1 cellular context compared by ENCODE assay signal in the genomic region with DNA sequence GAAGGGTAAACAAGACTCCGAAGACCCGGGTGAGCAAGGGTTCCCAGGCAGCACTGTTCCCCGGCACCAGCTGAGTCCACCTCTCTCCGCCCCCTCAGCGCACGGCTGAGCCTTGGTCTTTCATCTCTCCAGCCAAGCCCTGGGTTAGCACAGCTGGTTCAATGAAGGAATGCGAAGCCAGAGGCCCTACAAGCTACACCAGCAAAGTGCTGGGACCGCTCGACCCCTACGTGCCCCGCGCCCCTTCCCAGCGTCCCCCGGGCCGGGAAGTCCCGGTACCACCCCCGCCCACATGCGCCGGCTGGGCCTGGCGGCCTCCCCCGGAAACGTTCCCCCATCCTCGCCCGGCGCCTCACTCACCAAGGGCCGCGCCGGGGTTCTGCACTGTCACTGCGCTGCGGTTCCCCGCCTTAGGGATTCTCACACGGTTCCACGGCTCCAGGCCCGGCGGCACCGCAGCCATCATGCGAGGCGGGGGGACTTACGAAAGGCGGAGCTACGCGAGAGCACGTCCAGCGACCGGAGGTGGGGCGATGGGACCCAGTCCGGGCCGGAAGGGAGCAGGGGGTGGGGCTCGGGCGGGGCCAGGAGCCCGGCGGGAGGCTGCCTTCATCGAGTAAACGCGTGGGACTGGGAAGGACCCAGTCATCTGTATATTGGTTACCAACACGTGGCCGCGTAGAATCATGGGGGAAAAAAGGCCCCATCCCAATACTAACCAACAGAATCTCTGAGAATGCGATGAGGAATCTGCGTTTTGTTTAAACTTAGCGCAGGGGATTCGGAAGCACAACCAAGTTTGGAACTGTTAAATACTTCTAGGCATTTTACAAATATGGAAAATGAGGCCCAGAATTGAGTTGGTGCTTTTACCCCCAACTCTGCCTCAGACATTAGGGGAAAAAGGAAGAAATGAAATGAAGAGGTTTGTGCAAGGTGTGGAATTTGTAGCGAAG.
TF ChIP-seq lines count a peak whose summit lies in the region.

No MANE protein-coding gene starts in this region.

TF ChIP-seq in HepG2, 621 proteins besides CTCF, POLR2A, EP300 and RAD21 (continued from another document and continues in another):
- TF ChIP-seq SAP130 (CRISPR knock-in tag; IDR thresholded peaks at IDR 0.05; ENCODE audit: low read depth) (peak; percentile 84), MED8 (CRISPR knock-in tag; IDR thresholded peaks at IDR 0.05; ENCODE audit: insufficient replicate concordance) (peak; percentile 79), ZNF33A (CRISPR knock-in tag; IDR thresholded peaks at IDR 0.05; ENCODE audit: borderline replicate concordance) (peak; percentile 88; the same call in 1 of the 2 replicates), SP1 (IDR thresholded peaks at IDR 0.05) (no peak), SP1 (CRISPR knock-in tag; IDR thresholded peaks at IDR 0.05) (peak; percentile 53), PHF20 (CRISPR knock-in tag; IDR thresholded peaks at IDR 0.05) (peak; percentile 90), PITX1 (CRISPR knock-in tag; IDR thresholded peaks at IDR 0.05) (no peak; the same call in 1 of the 2 replicates), ZNF431 (CRISPR knock-in tag; IDR thresholded peaks at IDR 0.05; ENCODE audit: borderline replicate concordance, low read depth) (peak; percentile 34), RARG (CRISPR knock-in tag; IDR thresholded peaks at IDR 0.05; ENCODE audit: low read depth) (0 out of 2 replicates have a peak, but pooled peaks have one; percentile 72), ZNF7 (CRISPR knock-in tag; IDR thresholded peaks at IDR 0.05) (0 out of 2 replicates have a peak, but pooled peaks have one; percentile 23), CBX1 (IDR thresholded peaks at IDR 0.05; ENCODE audit: low read depth) (peak; percentile 46), NCOA2 (CRISPR knock-in tag; IDR thresholded peaks at IDR 0.05) (peak; percentile 9; the same call in 1 of the 2 replicates), RXRB (CRISPR knock-in tag; IDR thresholded peaks at IDR 0.05; ENCODE audit: borderline replicate concordance) (peak; percentile 33; the same call in 1 of the 2 replicates), ZNF878 (CRISPR knock-in tag; IDR thresholded peaks at IDR 0.05) (peak; percentile 61; the same call in 1 of the 2 replicates)
- TF ChIP-seq, protein P1, sequence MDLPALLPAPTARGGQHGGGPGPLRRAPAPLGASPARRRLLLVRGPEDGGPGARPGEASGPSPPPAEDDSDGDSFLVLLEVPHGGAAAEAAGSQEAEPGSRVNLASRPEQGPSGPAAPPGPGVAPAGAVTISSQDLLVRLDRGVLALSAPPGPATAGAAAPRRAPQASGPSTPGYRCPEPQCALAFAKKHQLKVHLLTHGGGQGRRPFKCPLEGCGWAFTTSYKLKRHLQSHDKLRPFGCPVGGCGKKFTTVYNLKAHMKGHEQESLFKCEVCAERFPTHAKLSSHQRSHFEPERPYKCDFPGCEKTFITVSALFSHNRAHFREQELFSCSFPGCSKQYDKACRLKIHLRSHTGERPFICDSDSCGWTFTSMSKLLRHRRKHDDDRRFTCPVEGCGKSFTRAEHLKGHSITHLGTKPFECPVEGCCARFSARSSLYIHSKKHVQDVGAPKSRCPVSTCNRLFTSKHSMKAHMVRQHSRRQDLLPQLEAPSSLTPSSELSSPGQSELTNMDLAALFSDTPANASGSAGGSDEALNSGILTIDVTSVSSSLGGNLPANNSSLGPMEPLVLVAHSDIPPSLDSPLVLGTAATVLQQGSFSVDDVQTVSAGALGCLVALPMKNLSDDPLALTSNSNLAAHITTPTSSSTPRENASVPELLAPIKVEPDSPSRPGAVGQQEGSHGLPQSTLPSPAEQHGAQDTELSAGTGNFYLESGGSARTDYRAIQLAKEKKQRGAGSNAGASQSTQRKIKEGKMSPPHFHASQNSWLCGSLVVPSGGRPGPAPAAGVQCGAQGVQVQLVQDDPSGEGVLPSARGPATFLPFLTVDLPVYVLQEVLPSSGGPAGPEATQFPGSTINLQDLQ (CRISPR knock-in tag; IDR thresholded peaks at IDR 0.05): peak; percentile 65; the same call in 1 of the 2 replicates
- TF ChIP-seq, protein P2, sequence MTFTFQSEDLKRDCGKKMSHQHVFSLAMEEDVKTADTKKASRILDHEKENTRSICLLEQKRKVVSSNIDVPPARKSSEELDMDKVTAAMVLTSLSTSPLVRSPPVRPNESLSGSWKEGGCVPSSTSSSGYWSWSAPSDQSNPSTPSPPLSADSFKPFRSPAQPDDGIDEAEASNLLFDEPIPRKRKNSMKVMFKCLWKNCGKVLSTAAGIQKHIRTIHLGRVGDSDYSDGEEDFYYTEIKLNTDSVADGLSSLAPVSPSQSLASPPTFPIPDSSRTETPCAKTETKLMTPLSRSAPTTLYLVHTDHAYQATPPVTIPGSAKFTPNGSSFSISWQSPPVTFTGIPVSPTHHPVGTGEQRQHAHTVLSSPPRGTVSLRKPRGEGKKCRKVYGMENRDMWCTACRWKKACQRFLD (CRISPR knock-in tag; IDR thresholded peaks at IDR 0.05; ENCODE audit: borderline replicate concordance): peak; percentile 83
- TF ChIP-seq, protein P3, sequence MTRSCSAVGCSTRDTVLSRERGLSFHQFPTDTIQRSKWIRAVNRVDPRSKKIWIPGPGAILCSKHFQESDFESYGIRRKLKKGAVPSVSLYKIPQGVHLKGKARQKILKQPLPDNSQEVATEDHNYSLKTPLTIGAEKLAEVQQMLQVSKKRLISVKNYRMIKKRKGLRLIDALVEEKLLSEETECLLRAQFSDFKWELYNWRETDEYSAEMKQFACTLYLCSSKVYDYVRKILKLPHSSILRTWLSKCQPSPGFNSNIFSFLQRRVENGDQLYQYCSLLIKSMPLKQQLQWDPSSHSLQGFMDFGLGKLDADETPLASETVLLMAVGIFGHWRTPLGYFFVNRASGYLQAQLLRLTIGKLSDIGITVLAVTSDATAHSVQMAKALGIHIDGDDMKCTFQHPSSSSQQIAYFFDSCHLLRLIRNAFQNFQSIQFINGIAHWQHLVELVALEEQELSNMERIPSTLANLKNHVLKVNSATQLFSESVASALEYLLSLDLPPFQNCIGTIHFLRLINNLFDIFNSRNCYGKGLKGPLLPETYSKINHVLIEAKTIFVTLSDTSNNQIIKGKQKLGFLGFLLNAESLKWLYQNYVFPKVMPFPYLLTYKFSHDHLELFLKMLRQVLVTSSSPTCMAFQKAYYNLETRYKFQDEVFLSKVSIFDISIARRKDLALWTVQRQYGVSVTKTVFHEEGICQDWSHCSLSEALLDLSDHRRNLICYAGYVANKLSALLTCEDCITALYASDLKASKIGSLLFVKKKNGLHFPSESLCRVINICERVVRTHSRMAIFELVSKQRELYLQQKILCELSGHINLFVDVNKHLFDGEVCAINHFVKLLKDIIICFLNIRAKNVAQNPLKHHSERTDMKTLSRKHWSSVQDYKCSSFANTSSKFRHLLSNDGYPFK (CRISPR knock-in tag; IDR thresholded peaks at IDR 0.05; ENCODE audit: borderline replicate concordance): peak; percentile 93
- TF ChIP-seq, protein P4, sequence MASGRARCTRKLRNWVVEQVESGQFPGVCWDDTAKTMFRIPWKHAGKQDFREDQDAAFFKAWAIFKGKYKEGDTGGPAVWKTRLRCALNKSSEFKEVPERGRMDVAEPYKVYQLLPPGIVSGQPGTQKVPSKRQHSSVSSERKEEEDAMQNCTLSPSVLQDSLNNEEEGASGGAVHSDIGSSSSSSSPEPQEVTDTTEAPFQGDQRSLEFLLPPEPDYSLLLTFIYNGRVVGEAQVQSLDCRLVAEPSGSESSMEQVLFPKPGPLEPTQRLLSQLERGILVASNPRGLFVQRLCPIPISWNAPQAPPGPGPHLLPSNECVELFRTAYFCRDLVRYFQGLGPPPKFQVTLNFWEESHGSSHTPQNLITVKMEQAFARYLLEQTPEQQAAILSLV (CRISPR knock-in tag; IDR thresholded peaks at IDR 0.05; ENCODE audit: borderline replicate concordance): peak; percentile 87
- TF ChIP-seq, protein P5, sequence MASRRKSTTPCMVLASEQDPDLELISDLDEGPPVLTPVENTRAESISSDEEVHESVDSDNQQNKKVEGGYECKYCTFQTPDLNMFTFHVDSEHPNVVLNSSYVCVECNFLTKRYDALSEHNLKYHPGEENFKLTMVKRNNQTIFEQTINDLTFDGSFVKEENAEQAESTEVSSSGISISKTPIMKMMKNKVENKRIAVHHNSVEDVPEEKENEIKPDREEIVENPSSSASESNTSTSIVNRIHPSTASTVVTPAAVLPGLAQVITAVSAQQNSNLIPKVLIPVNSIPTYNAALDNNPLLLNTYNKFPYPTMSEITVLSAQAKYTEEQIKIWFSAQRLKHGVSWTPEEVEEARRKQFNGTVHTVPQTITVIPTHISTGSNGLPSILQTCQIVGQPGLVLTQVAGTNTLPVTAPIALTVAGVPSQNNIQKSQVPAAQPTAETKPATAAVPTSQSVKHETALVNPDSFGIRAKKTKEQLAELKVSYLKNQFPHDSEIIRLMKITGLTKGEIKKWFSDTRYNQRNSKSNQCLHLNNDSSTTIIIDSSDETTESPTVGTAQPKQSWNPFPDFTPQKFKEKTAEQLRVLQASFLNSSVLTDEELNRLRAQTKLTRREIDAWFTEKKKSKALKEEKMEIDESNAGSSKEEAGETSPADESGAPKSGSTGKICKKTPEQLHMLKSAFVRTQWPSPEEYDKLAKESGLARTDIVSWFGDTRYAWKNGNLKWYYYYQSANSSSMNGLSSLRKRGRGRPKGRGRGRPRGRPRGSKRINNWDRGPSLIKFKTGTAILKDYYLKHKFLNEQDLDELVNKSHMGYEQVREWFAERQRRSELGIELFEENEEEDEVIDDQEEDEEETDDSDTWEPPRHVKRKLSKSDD (CRISPR knock-in tag; IDR thresholded peaks at IDR 0.05; ENCODE audit: low read depth): no peak; the same call in 1 of the 2 replicates
- TF ChIP-seq, protein P6, sequence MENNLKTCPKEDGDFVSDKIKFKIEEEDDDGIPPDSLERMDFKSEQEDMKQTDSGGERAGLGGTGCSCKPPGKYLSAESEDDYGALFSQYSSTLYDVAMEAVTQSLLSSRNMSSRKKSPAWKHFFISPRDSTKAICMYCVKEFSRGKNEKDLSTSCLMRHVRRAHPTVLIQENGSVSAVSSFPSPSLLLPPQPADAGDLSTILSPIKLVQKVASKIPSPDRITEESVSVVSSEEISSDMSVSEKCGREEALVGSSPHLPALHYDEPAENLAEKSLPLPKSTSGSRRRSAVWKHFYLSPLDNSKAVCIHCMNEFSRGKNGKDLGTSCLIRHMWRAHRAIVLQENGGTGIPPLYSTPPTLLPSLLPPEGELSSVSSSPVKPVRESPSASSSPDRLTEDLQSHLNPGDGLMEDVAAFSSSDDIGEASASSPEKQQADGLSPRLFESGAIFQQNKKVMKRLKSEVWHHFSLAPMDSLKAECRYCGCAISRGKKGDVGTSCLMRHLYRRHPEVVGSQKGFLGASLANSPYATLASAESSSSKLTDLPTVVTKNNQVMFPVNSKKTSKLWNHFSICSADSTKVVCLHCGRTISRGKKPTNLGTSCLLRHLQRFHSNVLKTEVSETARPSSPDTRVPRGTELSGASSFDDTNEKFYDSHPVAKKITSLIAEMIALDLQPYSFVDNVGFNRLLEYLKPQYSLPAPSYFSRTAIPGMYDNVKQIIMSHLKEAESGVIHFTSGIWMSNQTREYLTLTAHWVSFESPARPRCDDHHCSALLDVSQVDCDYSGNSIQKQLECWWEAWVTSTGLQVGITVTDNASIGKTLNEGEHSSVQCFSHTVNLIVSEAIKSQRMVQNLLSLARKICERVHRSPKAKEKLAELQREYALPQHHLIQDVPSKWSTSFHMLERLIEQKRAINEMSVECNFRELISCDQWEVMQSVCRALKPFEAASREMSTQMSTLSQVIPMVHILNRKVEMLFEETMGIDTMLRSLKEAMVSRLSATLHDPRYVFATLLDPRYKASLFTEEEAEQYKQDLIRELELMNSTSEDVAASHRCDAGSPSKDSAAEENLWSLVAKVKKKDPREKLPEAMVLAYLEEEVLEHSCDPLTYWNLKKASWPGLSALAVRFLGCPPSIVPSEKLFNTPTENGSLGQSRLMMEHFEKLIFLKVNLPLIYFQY (CRISPR knock-in tag; IDR thresholded peaks at IDR 0.05; ENCODE audit: borderline replicate concordance): 0 out of 2 replicates have a peak, but pooled peaks have one; percentile 81
- TF ChIP-seq, protein P7, sequence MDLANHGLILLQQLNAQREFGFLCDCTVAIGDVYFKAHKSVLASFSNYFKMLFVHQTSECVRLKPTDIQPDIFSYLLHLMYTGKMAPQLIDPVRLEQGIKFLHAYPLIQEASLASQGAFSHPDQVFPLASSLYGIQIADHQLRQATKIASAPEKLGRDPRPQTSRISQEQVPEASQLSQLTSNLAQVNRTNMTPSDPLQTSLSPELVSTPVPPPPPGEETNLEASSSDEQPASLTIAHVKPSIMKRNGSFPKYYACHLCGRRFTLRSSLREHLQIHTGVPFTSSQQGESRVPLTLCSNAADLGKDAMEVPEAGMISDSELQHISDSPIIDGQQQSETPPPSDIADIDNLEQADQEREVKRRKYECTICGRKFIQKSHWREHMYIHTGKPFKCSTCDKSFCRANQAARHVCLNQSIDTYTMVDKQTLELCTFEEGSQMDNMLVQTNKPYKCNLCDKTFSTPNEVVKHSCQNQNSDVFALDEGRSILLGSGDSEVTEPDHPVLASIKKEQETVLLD (CRISPR knock-in tag; IDR thresholded peaks at IDR 0.05; ENCODE audit: low read depth): peak; percentile 88
